18 cellular contexts compared by ENCODE assay signal in the genomic region with DNA sequence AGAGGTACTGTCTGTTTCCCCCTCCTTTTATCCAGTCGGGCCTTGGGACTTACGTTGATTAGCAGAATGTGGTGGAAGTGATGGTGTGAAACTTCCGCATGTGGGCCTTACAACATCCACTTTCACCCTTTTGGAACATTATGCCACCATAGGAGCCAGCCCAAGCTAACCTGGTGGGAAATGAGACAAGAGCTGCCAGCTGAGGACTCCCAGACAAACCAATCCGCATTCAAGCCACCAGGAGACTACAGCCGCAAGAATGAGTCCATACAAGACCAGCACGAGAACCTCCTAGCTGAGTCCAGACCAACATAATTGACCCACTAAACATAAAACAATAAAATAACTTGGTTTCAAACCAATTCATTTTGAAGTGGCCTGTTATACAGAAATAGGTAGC. TPM values are rescaled to one million over a fixed set of nuclear protein-coding genes. Genes with fewer than 3 reads are reported as not detected.
A peak's percentile ranks its signal among the peaks of the same experiment; 100 is the strongest.
DNase-seq lines count a peak whose midpoint lies in the region; ATAC-seq and TF ChIP-seq lines count a peak whose summit lies in the region.
"Had no signal": no experiment of that assay in that cellular context is flagged by ENCODE, and none has a peak within 500 bp of the region (broad histone marks: within the 10 kb centered on the region; RNA-seq: fewer than 3 reads in every experiment).

No MANE protein-coding gene starts in this region.

- ATAC-seq in activated CD8-positive, alpha-beta T cell treated with anti-CD3 and anti-CD28 coated beads, Interleukin-2, amount 10 ng/mL, durations not matched to agents 7 days and 5 days = no peak
- ATAC-seq in activated CD8-positive, alpha-beta T cell treated with anti-CD3 and anti-CD28 coated beads for 36 hours = no peak
- ATAC-seq in WTC11 = peak; percentile 65
- ATAC-seq in natural killer cell = no peak
- no peak for ATAC-seq in Right ventricle myocardium inferior

- intact Hi-C loops in activated CD8-positive, alpha-beta T cell treated with anti-CD3 and anti-CD28 coated beads for 36 hours (cut with micrococcal nuclease) = no loop called here
- intact Hi-C loops in natural killer cell (cut with micrococcal nuclease) (no loop called here), Right ventricle myocardium inferior (cut with DNase I) (no loop called here), posterior vena cava (cut with DNase I) (no loop called here)

- H3K4me1 Mint-ChIP-seq in activated CD8-positive, alpha-beta T cell treated with anti-CD3 and anti-CD28 coated beads, Interleukin-2, amount 10 ng/mL, durations not matched to agents 7 days and 5 days (ENCODE audit: low read depth) = peaks cover 70% of the 10 kb centered on the region
- peaks cover 37% of the 10 kb centered on the region for H3K4me1 Mint-ChIP-seq in activated CD8-positive, alpha-beta T cell treated with anti-CD3 and anti-CD28 coated beads for 36 hours (ENCODE audit: low read depth)
- H3K4me1 Mint-ChIP-seq in WTC11 = peaks cover 21% of the 10 kb centered on the region
- H3K4me1 Mint-ChIP-seq in natural killer cell = peaks cover 74 to 76% of the 10 kb centered on the region in 2 donors

- POLR2A ChIA-PET in activated CD8-positive, alpha-beta T cell treated with anti-CD3 and anti-CD28 coated beads, Interleukin-2, amount 10 ng/mL, durations not matched to agents 7 days and 5 days (lab: Charles Lee) = interaction anchor here (0.8 to 1.5 kb wide), 3 partner anchors 8 to 49 kb away, joined by 3 to 5 read pairs (median 3); a partner anchor contains a TSS
- POLR2A ChIA-PET in activated CD8-positive, alpha-beta T cell treated with anti-CD3 and anti-CD28 coated beads for 36 hours (lab: Charles Lee) = interaction anchor here (0.7 to 1.7 kb wide), 2 partner anchors 9 to 633 kb away, joined by 3 to 8 read pairs; a partner anchor contains a TSS
- POLR2A ChIA-PET in WTC11 (lab: Charles Lee) = no interaction called here

- H3K27ac Mint-ChIP-seq in activated CD8-positive, alpha-beta T cell treated with anti-CD3 and anti-CD28 coated beads, Interleukin-2, amount 10 ng/mL, durations not matched to agents 7 days and 5 days = no peak overlapping the region
- no peak overlapping the region for H3K27ac Mint-ChIP-seq in activated CD8-positive, alpha-beta T cell treated with anti-CD3 and anti-CD28 coated beads for 36 hours
- H3K27ac Mint-ChIP-seq in WTC11 (no peak overlapping the region), natural killer cell (peak overlapping the region; percentile 19 to 71)
- H3K27ac Mint-ChIP-seq: CD4-positive, alpha-beta T cell had no signal

- no peak overlapping the region for H3K4me3 Mint-ChIP-seq in activated CD8-positive, alpha-beta T cell treated with anti-CD3 and anti-CD28 coated beads, Interleukin-2, amount 10 ng/mL, durations not matched to agents 7 days and 5 days
- no peak overlapping the region for H3K4me3 Mint-ChIP-seq in activated CD8-positive, alpha-beta T cell treated with anti-CD3 and anti-CD28 coated beads for 36 hours
- no peak overlapping the region for H3K4me3 Mint-ChIP-seq in WTC11
- no peak overlapping the region for H3K4me3 Mint-ChIP-seq in natural killer cell
- H3K4me3 Mint-ChIP-seq: CD4-positive, alpha-beta T cell had no signal

- H3K9me3 Mint-ChIP-seq in activated CD8-positive, alpha-beta T cell treated with anti-CD3 and anti-CD28 coated beads, Interleukin-2, amount 10 ng/mL, durations not matched to agents 7 days and 5 days (ENCODE audit: insufficient read depth) = no peaks in the 10 kb centered on the region
- H3K9me3 Mint-ChIP-seq in activated CD8-positive, alpha-beta T cell treated with anti-CD3 and anti-CD28 coated beads for 36 hours = no peaks in the 10 kb centered on the region
- H3K9me3 Mint-ChIP-seq in WTC11 (no peaks in the 10 kb centered on the region), natural killer cell (no peaks in the 10 kb centered on the region)
- H3K9me3 Mint-ChIP-seq: CD4-positive, alpha-beta T cell had no signal

- H3K27me3 Mint-ChIP-seq in activated CD8-positive, alpha-beta T cell treated with anti-CD3 and anti-CD28 coated beads, Interleukin-2, amount 10 ng/mL, durations not matched to agents 7 days and 5 days (ENCODE audit: low read depth) = no peaks in the 10 kb centered on the region
- no peaks in the 10 kb centered on the region for H3K27me3 Mint-ChIP-seq in activated CD8-positive, alpha-beta T cell treated with anti-CD3 and anti-CD28 coated beads for 36 hours
- peaks cover 4% of the 10 kb centered on the region for H3K27me3 Mint-ChIP-seq in WTC11 (ENCODE audit: low read depth)
- no peaks in the 10 kb centered on the region for H3K27me3 Mint-ChIP-seq in natural killer cell (ENCODE audit: low read depth in 2 of 2)
- H3K27me3 Mint-ChIP-seq: CD4-positive, alpha-beta T cell had no signal

- peak; percentile 15 for DNase-seq in activated CD8-positive, alpha-beta T cell treated with anti-CD3 and anti-CD28 coated beads, Interleukin-2, amount 10 ng/mL, durations not matched to agents 7 days and 5 days
- no peak for DNase-seq in activated CD8-positive, alpha-beta T cell treated with anti-CD3 and anti-CD28 coated beads for 36 hours
- DNase-seq in WTC11 (ENCODE audit: low spot score) = no peak
- DNase-seq in natural killer cell = no peak
- no peak for DNase-seq in Right ventricle myocardium inferior (ENCODE audit: missing footprints)
- no peak for DNase-seq in posterior vena cava (ENCODE audit: low spot score)
- no peak for DNase-seq in epidermal melanocyte (ENCODE audit: insufficient read length, low spot score)
- DNase-seq in NCI-H226 = no peak
- DNase-seq: BE2C; C1 segment of cervical spinal cord; CD4-positive, alpha-beta T cell; DMS153; DMS79; GDM1; GM23248 had no signal

- H3K36me3 Mint-ChIP-seq in activated CD8-positive, alpha-beta T cell treated with anti-CD3 and anti-CD28 coated beads, Interleukin-2, amount 10 ng/mL, durations not matched to agents 7 days and 5 days (ENCODE audit: low read depth) = peaks cover 68% of the 10 kb centered on the region
- no peaks in the 10 kb centered on the region for H3K36me3 Mint-ChIP-seq in activated CD8-positive, alpha-beta T cell treated with anti-CD3 and anti-CD28 coated beads for 36 hours (ENCODE audit: low read depth)
- H3K36me3 Mint-ChIP-seq in WTC11 (no peaks in the 10 kb centered on the region), natural killer cell (no peaks in the 10 kb centered on the region)

- no peak for TF ChIP-seq CTCF in activated CD8-positive, alpha-beta T cell treated with anti-CD3 and anti-CD28 coated beads for 36 hours (IDR thresholded peaks at IDR 0.05)
- TF ChIP-seq CTCF in WTC11 (IDR thresholded peaks at IDR 0.05) (no peak), natural killer cell (IDR thresholded peaks at IDR 0.05) (no peak)

- CTCF ChIA-PET in activated CD8-positive, alpha-beta T cell treated with anti-CD3 and anti-CD28 coated beads, Interleukin-2, amount 10 ng/mL, durations not matched to agents 7 days and 5 days (lab: Charles Lee) = interaction anchor here (1.3 to 1.4 kb wide), 3 partner anchors 8 to 161 kb away, joined by 3 read pairs; no protein-coding TSS in a partner anchor
- CTCF ChIA-PET in activated CD8-positive, alpha-beta T cell treated with anti-CD3 and anti-CD28 coated beads for 36 hours (lab: Charles Lee) = interaction anchor here (0.9 to 3.0 kb wide), 3 partner anchors 13 to 190 kb away, joined by 3 to 9 read pairs (median 3); no protein-coding TSS in a partner anchor
- CTCF ChIA-PET in WTC11 (lab: Charles Lee) = interaction anchor here (0.7 kb wide), 1 partner anchor 242 kb away, joined by 3 read pairs; no protein-coding TSS in a partner anchor

TF ChIP-seq in WTC11, 78 proteins besides CTCF, POLR2A, EP300 and RAD21 (continues in another document):
- TF ChIP-seq ZNF671 (CRISPR knock-in tag; IDR thresholded peaks at IDR 0.05) (no peak), NR3C1 (CRISPR knock-in tag; conservative IDR thresholded peaks at IDR 0.05; ENCODE audit: low read depth) (no peak), CREM (CRISPR knock-in tag; IDR thresholded peaks at IDR 0.05) (no peak), CREB1 (CRISPR knock-in tag; IDR thresholded peaks at IDR 0.05) (no peak), TP53 (CRISPR knock-in tag; IDR thresholded peaks at IDR 0.05) (no peak)
- TF ChIP-seq, protein P1, sequence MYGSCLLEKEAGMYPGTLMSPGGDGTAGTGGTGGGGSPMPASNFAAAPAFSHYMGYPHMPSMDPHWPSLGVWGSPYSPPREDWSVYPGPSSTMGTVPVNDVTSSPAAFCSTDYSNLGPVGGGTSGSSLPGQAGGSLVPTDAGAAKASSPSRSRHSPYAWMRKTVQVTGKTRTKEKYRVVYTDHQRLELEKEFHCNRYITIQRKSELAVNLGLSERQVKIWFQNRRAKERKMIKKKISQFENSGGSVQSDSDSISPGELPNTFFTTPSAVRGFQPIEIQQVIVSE (CRISPR knock-in tag; IDR thresholded peaks at IDR 0.05; ENCODE audit: borderline replicate concordance) = no peak
- TF ChIP-seq, protein P2, sequence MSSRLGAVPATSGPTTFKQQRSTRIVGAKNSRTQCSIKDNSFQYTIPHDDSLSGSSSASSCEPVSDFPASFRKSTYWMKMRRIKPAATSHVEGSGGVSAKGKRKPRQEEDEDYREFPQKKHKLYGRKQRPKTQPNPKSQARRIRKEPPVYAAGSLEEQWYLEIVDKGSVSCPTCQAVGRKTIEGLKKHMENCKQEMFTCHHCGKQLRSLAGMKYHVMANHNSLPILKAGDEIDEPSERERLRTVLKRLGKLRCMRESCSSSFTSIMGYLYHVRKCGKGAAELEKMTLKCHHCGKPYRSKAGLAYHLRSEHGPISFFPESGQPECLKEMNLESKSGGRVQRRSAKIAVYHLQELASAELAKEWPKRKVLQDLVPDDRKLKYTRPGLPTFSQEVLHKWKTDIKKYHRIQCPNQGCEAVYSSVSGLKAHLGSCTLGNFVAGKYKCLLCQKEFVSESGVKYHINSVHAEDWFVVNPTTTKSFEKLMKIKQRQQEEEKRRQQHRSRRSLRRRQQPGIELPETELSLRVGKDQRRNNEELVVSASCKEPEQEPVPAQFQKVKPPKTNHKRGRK (CRISPR knock-in tag; IDR thresholded peaks at IDR 0.05; ENCODE audit: borderline replicate concordance) = no peak

RNA-seq across cellular contexts. Expression of a gene that starts 9.1 kb away (rescaled TPM):
- 100 to 1,000 TPM; 116 to 119 TPM for total RNA-seq in activated CD8-positive, alpha-beta T cell treated with anti-CD3 and anti-CD28 coated beads, Interleukin-2, amount 10 ng/mL, durations not matched to agents 7 days and 5 days
- 10 to 100 TPM; 19.5 to 19.9 TPM for total RNA-seq in activated CD8-positive, alpha-beta T cell treated with anti-CD3 and anti-CD28 coated beads for 36 hours
- total RNA-seq in WTC11 (2021) = 0.92 to 1.2 TPM (median 0.99 TPM) in 3 replicates
- 10 to 100 TPM; 55.3 to 67.9 (median 60.6) TPM for total RNA-seq in natural killer cell
- total RNA-seq in Right ventricle myocardium inferior = 0.76 TPM
- total RNA-seq in posterior vena cava = 1 to 10 TPM; 5.3 to 7.4 TPM
- total RNA-seq: HT-29 had no signal

RNA-seq across cellular contexts. Expression of a gene that starts 37.5 kb away (rescaled TPM):
- 1 to 10 TPM in 1 of 2 experiments, under 1 TPM in 1; 0.68 to 1.0 TPM for total RNA-seq in activated CD8-positive, alpha-beta T cell treated with anti-CD3 and anti-CD28 coated beads, Interleukin-2, amount 10 ng/mL, durations not matched to agents 7 days and 5 days
- total RNA-seq in activated CD8-positive, alpha-beta T cell treated with anti-CD3 and anti-CD28 coated beads for 36 hours = under 1 TPM; 0.13 to 0.43 TPM
- total RNA-seq in WTC11 (2021) (0.09 to 0.24 TPM (median 0.11 TPM) in 3 replicates), natural killer cell (100 to 1,000 TPM; 106 to 140 (median 112) TPM), Right ventricle myocardium inferior (0.89 TPM), posterior vena cava (1 to 10 TPM; 2.9 to 4.5 TPM)
- total RNA-seq: Daoy, GM23248, H4, HT-29 had no signal

Comparison
In these comparisons a context has a peak if more than half of its experiments do, and no peak if none do; other contexts are left out.
1. H3K27ac Mint-ChIP-seq: peak in natural killer cell (2 of 2); none in activated CD8-positive, alpha-beta T cell treated with anti-CD3 and anti-CD28 coated beads, Interleukin-2, amount 10 ng/mL, durations not matched to agents 7 days and 5 days (single experiment), activated CD8-positive, alpha-beta T cell treated with anti-CD3 and anti-CD28 coated beads for 36 hours (single experiment) and WTC11 (single experiment).
2. RNA of a gene that starts 37.5 kb away (total RNA-seq): 106 to 140 TPM in natural killer cell; 2.9 to 4.5 TPM in posterior vena cava, 0.68 to 1.0 TPM in activated CD8-positive, alpha-beta T cell treated with anti-CD3 and anti-CD28 coated beads, Interleukin-2, amount 10 ng/mL, durations not matched to agents 7 days and 5 days, 0.89 TPM in Right ventricle myocardium inferior (single experiment), 0.13 to 0.43 TPM in activated CD8-positive, alpha-beta T cell treated with anti-CD3 and anti-CD28 coated beads for 36 hours and 0.09 to 0.24 TPM in WTC11; every median in the first group is over 10 times any median in the second.